24 cellular contexts compared by ENCODE assay signal in the genomic region with DNA sequence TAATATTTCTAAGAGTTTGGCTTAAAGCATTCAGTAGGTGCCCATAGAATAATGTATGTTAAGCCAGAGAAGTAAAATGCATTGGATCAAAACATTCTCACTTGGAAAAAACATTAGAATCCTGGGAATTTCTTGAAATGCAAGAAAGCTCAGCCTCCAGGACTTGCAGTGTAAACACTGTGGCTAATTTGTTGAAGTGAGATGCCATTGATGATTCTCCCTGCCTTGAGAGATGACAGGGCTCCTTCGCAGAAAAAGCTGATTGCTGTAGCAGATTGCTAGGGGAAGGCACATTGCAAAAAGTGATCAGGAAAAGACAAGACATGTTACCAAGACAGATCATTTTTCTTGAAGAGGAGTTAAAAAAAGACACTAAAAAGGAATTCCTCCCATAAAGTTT.
DNase-seq lines count a peak whose midpoint lies in the region; ATAC-seq and TF ChIP-seq lines count a peak whose summit lies in the region.
"Had no signal": no experiment of that assay in that cellular context is flagged by ENCODE, and none has a peak within 500 bp of the region (broad histone marks: within the 10 kb centered on the region; RNA-seq: fewer than 3 reads in every experiment).

No MANE protein-coding gene starts in this region.

- peak overlapping the region; percentile 67 for H2BK5ac ChIP-seq in IMR-90 (ENCODE audit: low read depth, low read length, poor library complexity, severe bottlenecking)

- H3K14ac ChIP-seq in IMR-90 (replicated peaks; ENCODE audit: low read depth, low read length): peak overlapping the region; percentile 31

- H3K9me2 ChIP-seq in neural cell (ENCODE audit: insufficient read depth, low read length): no peaks in the 10 kb centered on the region

- POLR2A ChIA-PET in IMR-90 (lab: Charles Lee; ENCODE audit: unreplicated experiment): interaction anchor here (1.0 kb wide), 1 partner anchor 24 kb away, joined by 3 read pairs; no protein-coding TSS in a partner anchor

- H3K27ac ChIP-seq in ACC112 (ENCODE audit: low read depth, low read length) (no peak overlapping the region), IMR-90 (ENCODE audit: insufficient read depth, low read length) (no peak overlapping the region), neural cell (ENCODE audit: low read length) (no peak overlapping the region)

- H3K4me3 Mint-ChIP-seq in glutamatergic neuron (ENCODE audit: unreplicated experiment): peak overlapping the region; percentile 59
- no peak overlapping the region for H3K4me3 Mint-ChIP-seq in stimulated activated memory B cell treated with anti-CD40 and anti-IgM and Interleukin-4, amounts not matched to agents 10 μg/mL and 1 μg/mL and 100 μg/mL, for 72 hours
- H3K4me3 Mint-ChIP-seq: CD4-positive, CD25-positive, alpha-beta regulatory T cell had no signal

- BruUV-seq in IMR-90 (replicated peaks; lab: Mats Ljungman, UMichigan): no TSS peak

- H3K4me1 Mint-ChIP-seq in glutamatergic neuron (ENCODE audit: low read depth, unreplicated experiment): peaks cover 24% of the 10 kb centered on the region
- no peaks in the 10 kb centered on the region for H3K4me1 Mint-ChIP-seq in stimulated activated memory B cell treated with anti-CD40 and anti-IgM and Interleukin-4, amounts not matched to agents 10 μg/mL and 1 μg/mL and 100 μg/mL, for 72 hours
- H3K4me1 Mint-ChIP-seq: CD4-positive, CD25-positive, alpha-beta regulatory T cell had no signal

- H3K9me3 ChIP-seq in IMR-90 (ENCODE audit: control insufficient read depth, insufficient read depth, low read length) (no peaks in the 10 kb centered on the region), neural cell (ENCODE audit: low read length) (no peaks in the 10 kb centered on the region)
- H3K9me3 ChIP-seq: BE2C, HAP-1 had no signal

- intact Hi-C loops in IMR-90 (cut with micrococcal nuclease): no loop called here

- DNase-seq in IMR-90 (peak; percentile 77), glutamatergic neuron (no peak), NCI-H1436 treated with DMSO at 0.1 percent for 48 hours (lab: John Stamatoyannopoulos, UW) (no peak)
- DNase-seq: 8988T; BE2C; CD4-positive, CD25-positive, alpha-beta regulatory T cell; COR-L47; DMS 273 treated with DMSO at 0.1 percent for 48 hours; DND-41; GDM1; KG1; MV-4-11; NCI-H1417 treated with DMSO at 0.1 percent for 48 hours; NCI-H1930; NCI-H345; NCI-H524 treated with DMSO at 0.1 percent for 48 hours; SHP77 treated with DMSO at 0.1 percent for 48 hours had no signal

- WGBS in IMR-90 (ENCODE audit: extremely low coverage in 2 of 2, insufficient read length in 1 of 2), 2 experiments: no CpG with 5 or more reads among the region's 1 CpG

- H3K79me2 ChIP-seq in ACC112 (ENCODE audit: control insufficient read depth, insufficient read depth, low read length, unreplicated experiment): no peaks in the 10 kb centered on the region
- no peaks in the 10 kb centered on the region for H3K79me2 ChIP-seq in neural cell (replicated peaks; ENCODE audit: insufficient read depth, low read length)

- peak overlapping the region; percentile 74 for H2BK120ac ChIP-seq in IMR-90 (ENCODE audit: low read depth, low read length)

- no peak overlapping the region for H3K4me2 ChIP-seq in IMR-90 (ENCODE audit: low read depth, low read length)
- H3K4me2 ChIP-seq in neural cell (ENCODE audit: low read length): no peak overlapping the region

- peak; percentile 79 for ATAC-seq in IMR-90 (ENCODE audit: low read depth)
- ATAC-seq in GM21723 (IDR thresholded peaks at IDR 0.05; ENCODE audit: unreplicated experiment): no peak
- ATAC-seq in HG03442 (IDR thresholded peaks at IDR 0.05; ENCODE audit: unreplicated experiment): no peak
- no peak for ATAC-seq in stimulated activated memory B cell treated with anti-CD40 and anti-IgM and Interleukin-4, amounts not matched to agents 10 μg/mL and 1 μg/mL and 100 μg/mL, for 72 hours
- ATAC-seq: HepG2 had no signal

- H2AFZ ChIP-seq in ACC112 (ENCODE audit: low read length, unreplicated experiment): peak overlapping the region; percentile 55
- H2AFZ ChIP-seq in IMR-90 (replicated peaks; ENCODE audit: low read length, poor library complexity): no peak overlapping the region
- H2AFZ ChIP-seq in neural cell (ENCODE audit: low read depth, low read length): no peak overlapping the region

- peak overlapping the region; percentile 49; the same call in 1 of the 2 replicates for H3K4ac ChIP-seq in IMR-90 (ENCODE audit: low read depth, low read length)

- H3K56ac ChIP-seq in IMR-90 (ENCODE audit: extremely low read depth, insufficient read depth, low read length): no peak overlapping the region

- H3K9me3 Mint-ChIP-seq in glutamatergic neuron (ENCODE audit: unreplicated experiment): peaks cover 3% of the 10 kb centered on the region
- H3K9me3 Mint-ChIP-seq in stimulated activated memory B cell treated with anti-CD40 and anti-IgM and Interleukin-4, amounts not matched to agents 10 μg/mL and 1 μg/mL and 100 μg/mL, for 72 hours: peaks cover 4% of the 10 kb centered on the region

- TF ChIP-seq CTCF in IMR-90 (conservative IDR thresholded peaks at IDR 0.05; ENCODE audit: low read depth, low read length) (no peak), glutamatergic neuron (IDR thresholded peaks at IDR 0.05; ENCODE audit: partially characterized antibody, unreplicated experiment) (no peak), neural cell (IDR thresholded peaks at IDR 0.05; ENCODE audit: poor library complexity, severe bottlenecking) (no peak)

- TF ChIP-seq RAD21 in IMR-90 (IDR thresholded peaks at IDR 0.05; ENCODE audit: low read length) (no peak), neural cell (conservative IDR thresholded peaks at IDR 0.05) (no peak)

- dilution Hi-C loops in IMR-90 (cut with HindIII; ENCODE audit: low sequenced_read_pairs, unreplicated experiment): no loop called here

- H2AK5ac ChIP-seq in IMR-90 (ENCODE audit: low read depth, low read length): no peak overlapping the region

- no peaks in the 10 kb centered on the region for H3K27me3 Mint-ChIP-seq in glutamatergic neuron (ENCODE audit: unreplicated experiment)
- H3K27me3 Mint-ChIP-seq in stimulated activated memory B cell treated with anti-CD40 and anti-IgM and Interleukin-4, amounts not matched to agents 10 μg/mL and 1 μg/mL and 100 μg/mL, for 72 hours: peaks cover 8% of the 10 kb centered on the region
- H3K27me3 Mint-ChIP-seq: CD4-positive, CD25-positive, alpha-beta regulatory T cell had no signal

- no peak overlapping the region; the same call in 1 of the 2 replicates for H4K91ac ChIP-seq in IMR-90 (ENCODE audit: insufficient read depth, low read depth, low read length)

- peak overlapping the region; percentile 46 for H3K27ac Mint-ChIP-seq in glutamatergic neuron (ENCODE audit: unreplicated experiment)
- no peak overlapping the region for H3K27ac Mint-ChIP-seq in stimulated activated memory B cell treated with anti-CD40 and anti-IgM and Interleukin-4, amounts not matched to agents 10 μg/mL and 1 μg/mL and 100 μg/mL, for 72 hours
- H3K27ac Mint-ChIP-seq: CD4-positive, CD25-positive, alpha-beta regulatory T cell had no signal

- peaks cover 7% of the 10 kb centered on the region for H3K9me1 ChIP-seq in IMR-90 (ENCODE audit: insufficient read depth, low read length)

- peak overlapping the region in 1 of 2 experiments; percentile 66; a peak in 2 of 4 replicates for H4K8ac ChIP-seq in IMR-90 (ENCODE audit: low read depth in 2 of 2, low read length in 2 of 2)

- H3K4me3 ChIP-seq in ACC112 (ENCODE audit: low read depth, low read length) (no peak overlapping the region), IMR-90 (ENCODE audit: insufficient read depth, low read depth, low read length) (no peak overlapping the region), neural cell (ENCODE audit: low read length) (no peak overlapping the region)
- H3K4me3 ChIP-seq: HAP-1 had no signal

- peak overlapping the region; percentile 9; the same call in 1 of the 2 replicates for H3K23ac ChIP-seq in IMR-90 (ENCODE audit: low read depth, low read length)

- H3K9ac ChIP-seq in IMR-90 (ENCODE audit: low read depth, low read length) (no peak overlapping the region; the same call in 1 of the 2 replicates), neural cell (ENCODE audit: low read length) (no peak overlapping the region)

- H2BK15ac ChIP-seq in IMR-90 (ENCODE audit: low read depth, low read length): peak overlapping the region; percentile 8; the same call in 2 of the 3 replicates

- in situ Hi-C loops in IMR-90 (cut with MboI; ENCODE audit: low sequenced_read_pairs): no loop called here

- CTCF ChIA-PET in IMR-90 (lab: Yijun Ruan, JAX): no interaction called here

- H3K36me3 Mint-ChIP-seq in glutamatergic neuron (ENCODE audit: unreplicated experiment): no peaks in the 10 kb centered on the region
- H3K36me3 Mint-ChIP-seq in stimulated activated memory B cell treated with anti-CD40 and anti-IgM and Interleukin-4, amounts not matched to agents 10 μg/mL and 1 μg/mL and 100 μg/mL, for 72 hours: no peaks in the 10 kb centered on the region
- H3K36me3 Mint-ChIP-seq: CD4-positive, CD25-positive, alpha-beta regulatory T cell had no signal

- H3K4me1 ChIP-seq in ACC112 (ENCODE audit: control insufficient read depth, insufficient read depth, low read length, unreplicated experiment) (peaks cover 9% of the 10 kb centered on the region), IMR-90 (ENCODE audit: control insufficient read depth, insufficient read depth, low read length) (peaks cover 6% of the 10 kb centered on the region; the same call in 1 of the 2 replicates)
- H3K4me1 ChIP-seq: BE2C, HAP-1 had no signal

- H3K18ac ChIP-seq in IMR-90 (ENCODE audit: low read depth, low read length): peak overlapping the region; percentile 17; the same call in 1 of the 2 replicates

- H3K36me3 ChIP-seq in ACC112 (ENCODE audit: insufficient read depth, low read length): peaks cover 5% of the 10 kb centered on the region; the same call in 1 of the 2 replicates
- H3K36me3 ChIP-seq in IMR-90 (ENCODE audit: control insufficient read depth, insufficient read depth, low read length): no peaks in the 10 kb centered on the region
- H3K36me3 ChIP-seq in neural cell (ENCODE audit: insufficient read depth, low read length): no peaks in the 10 kb centered on the region
- H3K36me3 ChIP-seq: BE2C, HAP-1 had no signal

- no peak for TF ChIP-seq POLR2A in IMR-90 (IDR thresholded peaks at IDR 0.05; ENCODE audit: low read depth, low read length)

- H2AK9ac ChIP-seq in IMR-90 (replicated peaks; ENCODE audit: low read depth, low read length, poor library complexity): no peak overlapping the region

- H2BK20ac ChIP-seq in IMR-90 (ENCODE audit: low read depth, low read length): peak overlapping the region; percentile 40; the same call in 1 of the 2 replicates

- H3F3A ChIP-seq in neural cell (ENCODE audit: insufficient read depth, low read length, poor library complexity, severe bottlenecking): no peaks in the 10 kb centered on the region

- H4K20me1 ChIP-seq in IMR-90 (ENCODE audit: insufficient read depth, low read length): no peaks in the 10 kb centered on the region
- no peaks in the 10 kb centered on the region for H4K20me1 ChIP-seq in neural cell (ENCODE audit: insufficient read depth)

- H3K79me1 ChIP-seq in IMR-90 (ENCODE audit: low read depth in 1 of 2, low read length in 2 of 2): peaks cover 0 to 2% of the 10 kb centered on the region in 2 experiments; a peak in 1 of 4 replicates

- no peaks in the 10 kb centered on the region for H3K27me3 ChIP-seq in ACC112 (ENCODE audit: insufficient read depth, low read length)
- no peaks in the 10 kb centered on the region for H3K27me3 ChIP-seq in IMR-90 (ENCODE audit: control insufficient read depth, insufficient read depth, low read length)
- no peaks in the 10 kb centered on the region for H3K27me3 ChIP-seq in neural cell (ENCODE audit: insufficient read depth, low read depth, low read length)
- H3K27me3 ChIP-seq: BE2C had no signal

- TF ChIP-seq EP300 in neural cell (conservative IDR thresholded peaks at IDR 0.05; ENCODE audit: poor library complexity, severe bottlenecking): no peak

- H4K5ac ChIP-seq in IMR-90 (ENCODE audit: low read depth, low read length): peak overlapping the region; percentile 9; the same call in 1 of the 2 replicates
